8 cellular contexts compared by ENCODE assay signal in the genomic region with DNA sequence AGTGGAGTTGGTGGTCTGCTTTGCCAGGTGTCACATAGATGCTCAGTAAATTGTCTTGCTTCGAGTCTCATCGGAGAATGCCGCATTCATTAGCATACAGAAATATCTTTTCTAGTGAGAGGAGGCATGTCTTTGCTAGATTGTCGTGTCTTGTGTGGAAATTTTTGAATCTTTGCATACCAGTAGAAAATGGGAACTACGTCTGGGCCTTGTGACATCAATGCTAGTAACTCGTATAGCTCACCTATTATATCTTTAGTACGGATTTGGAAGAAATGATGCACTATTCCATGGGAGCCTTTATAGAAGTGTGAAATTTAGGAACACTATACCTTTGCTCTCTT. TPM values are rescaled to one million over a fixed set of nuclear protein-coding genes. Genes with fewer than 3 reads are reported as not detected.
A peak's percentile ranks its signal among the peaks of the same experiment; 100 is the strongest.
DNase-seq lines count a peak whose midpoint lies in the region; ATAC-seq and TF ChIP-seq lines count a peak whose summit lies in the region.

No MANE protein-coding gene starts in this region.

- H3K4me1 ChIP-seq in MM.1S (ENCODE audit: low read length): peaks cover 13% of the 10 kb centered on the region
- no peaks in the 10 kb centered on the region for H3K4me1 ChIP-seq in mesodermal cell (ENCODE audit: control insufficient read depth, insufficient read depth, low read length, poor library complexity, severe bottlenecking)

- H3K9ac ChIP-seq in MM.1S (ENCODE audit: low read length): peak overlapping the region; percentile 94

- H3K4me3 Mint-ChIP-seq in MCF 10A (ENCODE audit: unreplicated experiment): peak overlapping the region; percentile 91

- H3F3A ChIP-seq in MM.1S (ENCODE audit: insufficient read depth, low read length): peaks cover 16% of the 10 kb centered on the region; the same call in 1 of the 2 replicates

- peaks cover 34% of the 10 kb centered on the region for H3K36me3 Mint-ChIP-seq in MCF 10A (ENCODE audit: insufficient read depth, unreplicated experiment)

- H4K20me1 ChIP-seq in MM.1S (ENCODE audit: insufficient read depth, low read length): no peaks in the 10 kb centered on the region

- TF ChIP-seq CTCF in GM12865 (IDR thresholded peaks at IDR 0.05; ENCODE audit: insufficient read depth, low read depth, low read length, missing control alignments) (no peak), MM.1S (IDR thresholded peaks at IDR 0.05; ENCODE audit: low read length) (no peak), MCF 10A (IDR thresholded peaks at IDR 0.05; ENCODE audit: unreplicated experiment) (no peak)

- peaks cover 12% of the 10 kb centered on the region for H3K4me1 Mint-ChIP-seq in MCF 10A (ENCODE audit: insufficient read depth, unreplicated experiment)

- no CpG with 5 or more reads among the region's 7 CpGs for WGBS in mesodermal cell (ENCODE audit: insufficient coverage in 2 of 2), 2 experiments

- in situ Hi-C loops in ACHN (cut with HindIII; ENCODE audit: low pct_ligation_motif_present, low pct_unique_long_range_greater_than_20kb, low sequenced_read_pairs): no loop called here

- H3K9me3 Mint-ChIP-seq in MCF 10A (ENCODE audit: unreplicated experiment): no peaks in the 10 kb centered on the region

- peak overlapping the region; percentile 82 for H3K27ac Mint-ChIP-seq in MCF 10A (ENCODE audit: low read depth, unreplicated experiment)

- POLR2A ChIA-PET in MCF 10A (lab: Yijun Ruan, JAX): interaction anchor here (0.5 to 3.1 kb wide), 23 partner anchors 10 to 179 kb away, joined by 3 to 12 read pairs (median 3); partner anchors contain the start of genes C1orf226 and UAP1

- H3K9me3 ChIP-seq in MM.1S (replicated peaks; ENCODE audit: insufficient read depth, low read length): no peaks in the 10 kb centered on the region
- no peaks in the 10 kb centered on the region for H3K9me3 ChIP-seq in mesodermal cell (ENCODE audit: control insufficient read depth, low read length)

- H3K36me3 ChIP-seq in MM.1S (replicated peaks; ENCODE audit: insufficient read depth, low read length) (peaks cover 19% of the 10 kb centered on the region), mesodermal cell (ENCODE audit: control insufficient read depth, insufficient read depth, low read length) (peaks cover 37% of the 10 kb centered on the region)

- peak overlapping the region; percentile 97 for H2AFZ ChIP-seq in MM.1S (ENCODE audit: low read length)

- H3K9me2 ChIP-seq in MM.1S (replicated peaks; ENCODE audit: insufficient read depth, low read length): no peaks in the 10 kb centered on the region

- intact Hi-C loops in MCF 10A (cut with micrococcal nuclease): loop anchor here (1.0 to 5.0 kb wide), 4 partner anchors 64 to 824 kb away; partner anchors contain the start of gene NUF2

- H3K4me2 ChIP-seq in MM.1S (ENCODE audit: low read depth, low read length): peak overlapping the region; percentile 71

- peak; percentile 5 for ATAC-seq in GM21737 (IDR thresholded peaks at IDR 0.05; ENCODE audit: unreplicated experiment)

- H3K27me3 ChIP-seq in MM.1S (replicated peaks; ENCODE audit: insufficient read depth, low read length): no peaks in the 10 kb centered on the region

- peaks cover 61% of the 10 kb centered on the region for H3K79me2 ChIP-seq in MM.1S (ENCODE audit: low read length)

- H3K4me3 ChIP-seq in GM12865 (ENCODE audit: low read depth, low read length) (peak overlapping the region; percentile 68), MM.1S (ENCODE audit: low read length) (peak overlapping the region; percentile 89), mesodermal cell (ENCODE audit: extremely low read depth, insufficient read depth, low read length, poor library complexity, severe bottlenecking) (peak overlapping the region; percentile 85)

- CTCF ChIA-PET in MCF 10A (lab: Yijun Ruan, JAX): interaction anchor here (0.6 to 2.8 kb wide), 7 partner anchors 10 to 442 kb away, joined by 3 to 14 read pairs (median 3); no protein-coding TSS in a partner anchor

- BruUV-seq in MCF 10A (replicated peaks; lab: Mats Ljungman, UMichigan): TSS peak; percentile 38

- DNase-seq in GM12865 (ENCODE audit: low read depth) (peak; percentile 21), MM.1S (no peak), MCF 10A (ENCODE audit: unreplicated experiment) (peak; percentile 19), ACHN (no peak), nucleus accumbens (lab: John Stamatoyannopoulos, UW) (no peak), mucosa of gallbladder (ENCODE audit: low spot score) (no peak)

- peaks cover 3% of the 10 kb centered on the region for H3K27me3 Mint-ChIP-seq in MCF 10A (ENCODE audit: insufficient read depth, unreplicated experiment)

- H3K27ac ChIP-seq in MM.1S (ENCODE audit: low read length): peak overlapping the region; percentile 84; the same call in 1 of the 2 replicates
- H3K27ac ChIP-seq in mesodermal cell (ENCODE audit: low read depth, low read length, severe bottlenecking): peak overlapping the region; percentile 73

RNA-seq across cellular contexts. Expression of gene UHMK1, which starts 0.8 kb away (rescaled TPM):
- total RNA-seq in MCF 10A (2022) (76.9 and 102 TPM in 2 replicates), mucosa of gallbladder (47.6 TPM)
- polyA plus RNA-seq in mesodermal cell (2013, experiment 1 of 2): 13.5 TPM
- 12.6 TPM for polyA plus RNA-seq in mesodermal cell (2013, experiment 2 of 2)

Comparison
In these comparisons a context has a peak if more than half of its experiments do, and no peak if none do; other contexts are left out.
1. DNase-seq: peak in GM12865 (single experiment) and MCF 10A (single experiment); none in MM.1S (single experiment), ACHN (single experiment), nucleus accumbens (0 of 56) and mucosa of gallbladder (single experiment).
2. Peak in every context shown above with its lines, with median percentiles within 50 percentile points of each other: H3K4me3 ChIP-seq.